Comparison of ENCODE assay signal across 26 cellular contexts in genomic region chr16:1345087-1345486, GRCh38.
"Had no signal": no experiment of that assay in that cellular context is flagged by ENCODE, and none has a peak within 500 bp of the region (broad histone marks: within the 10 kb centered on the region; RNA-seq: fewer than 3 reads in every experiment).

No MANE protein-coding gene starts in this region.

- H3K27ac ChIP-seq: brain microvascular endothelial cell, cardiac muscle cell, RWPE1, VCaP had no signal

- ATAC-seq: activated T-cell treated with anti-CD3 and anti-CD28 coated beads, Interleukin-2, amount 50 U/mL, for 72 hours; Panc1; T-cell had no signal

- H3K4me3 ChIP-seq: cardiac muscle cell had no signal

- H3K27me3 ChIP-seq: brain microvascular endothelial cell, cardiac muscle cell had no signal

- DNase-seq: activated CD4-positive, alpha-beta memory T cell treated with anti-CD3 and anti-CD28 coated beads, Interleukin-2, amount 10 ng/mL, durations not matched to agents 7 days and 5 days; activated CD4-positive, alpha-beta T cell treated with anti-CD3 and anti-CD28 coated beads, Interleukin-2, amount 10 ng/mL, durations not matched to agents 7 days and 5 days; activated CD4-positive, CD25-positive, alpha-beta regulatory T cell; activated gamma-delta T cell treated with Interleukin-2 at 50 U/mL for 16 hours; activated naive CD4-positive, alpha-beta T cell treated with anti-CD3 and anti-CD28 coated beads, Interleukin-2, amount 10 ng/mL, durations not matched to agents 7 days and 5 days; activated naive CD8-positive, alpha-beta T cell treated with anti-CD3 and anti-CD28 coated beads for 36 hours; brain microvascular endothelial cell; Kasumi-1; NCI-H1092; NCI-H1417; NCI-H1930; NCI-H2171; NCI-H2227 treated with DMSO at 0.1 percent for 48 hours; NCI-H446 treated with DMSO at 0.1 percent for 48 hours; NCI-H524 treated with DMSO at 0.1 percent for 48 hours; NCI-H748 treated with DMSO at 0.1 percent for 48 hours; OCI-M1; SHP77; T-cell; T-helper 2 cell; T1000 had no signal
